ENCODE assay signal across 24 cellular contexts in genomic region chr9:20369391-20369790, GRCh38.
DNase-seq lines count a peak whose midpoint lies in the region; ATAC-seq, FAIRE-seq and TF ChIP-seq lines count a peak whose summit lies in the region.
"Had no signal": no experiment of that assay in that cellular context is flagged by ENCODE, and none has a peak within 500 bp of the region (broad histone marks: within the 10 kb centered on the region; RNA-seq: fewer than 3 reads in every experiment).

No MANE protein-coding gene starts in this region.

- peaks cover 78% of the 10 kb centered on the region for H3K36me3 ChIP-seq in OCI-LY1 (ENCODE audit: insufficient read depth, low read length)
- H3K36me3 ChIP-seq in pancreas, result no peaks in the 10 kb centered on the region
- H3K36me3 ChIP-seq: brain microvascular endothelial cell, HAP-1, heart right ventricle, tibial artery had no signal

- H3K4me3 ChIP-seq in OCI-LY1 (ENCODE audit: low read depth, low read length, poor library complexity, severe bottlenecking) (no peak overlapping the region), pancreas (no peak overlapping the region)
- H3K4me3 ChIP-seq: HAP-1, heart right ventricle, K562, mucosa of descending colon, tibial artery had no signal

- H3K27me3 ChIP-seq in OCI-LY1 (ENCODE audit: insufficient read depth, low read length) (no peaks in the 10 kb centered on the region), pancreas (no peaks in the 10 kb centered on the region)
- H3K27me3 ChIP-seq: brain microvascular endothelial cell, heart right ventricle, tibial artery had no signal

- peak; percentile 12 to 18 for DNase-seq in erythroblast (lab: John Stamatoyannopoulos, UW)
- no peak for DNase-seq in activated CD4-positive, alpha-beta T cell treated with anti-CD3 and anti-CD28 coated beads for 4 hours
- no peak for DNase-seq in pancreas
- DNase-seq in dedifferentiated amniotic fluid mesenchymal stem cell (ENCODE audit: extremely low spot score), result no peak
- DNase-seq: activated CD4-positive, alpha-beta T cell treated with anti-CD3 and anti-CD28 coated beads, Interleukin-2, amount 10 ng/mL, durations not matched to agents 24 days and 14 days; activated naive CD4-positive, alpha-beta T cell treated with Interleukin-2 at 50 U/mL for 16 hours; activated T-cell treated with anti-CD3 and anti-CD28 coated beads, Interleukin-2, amount 50 U/mL, for 48 hours; amniotic stem cell; brain microvascular endothelial cell; DMS79; foreskin fibroblast; heart right ventricle; MM.1S; mucosa of descending colon; NCI-H2029 treated with DMSO at 0.1 percent for 48 hours; tibial artery had no signal

- 0 out of 2 replicates have a peak, but pooled peaks cover 3% of the 10 kb centered on the region for H3F3A ChIP-seq in OCI-LY1 (ENCODE audit: insufficient read depth, low read length)

- H3K79me2 ChIP-seq in OCI-LY1 (ENCODE audit: insufficient read depth, low read length), result peaks cover 70% of the 10 kb centered on the region

- no peak overlapping the region for H2AFZ ChIP-seq in OCI-LY1 (ENCODE audit: low read length)

- no peaks in the 10 kb centered on the region for H4K20me1 ChIP-seq in OCI-LY1 (ENCODE audit: insufficient read depth, low read length)

- TF ChIP-seq POLR2A in erythroblast (IDR thresholded peaks at IDR 0.05; ENCODE audit: low read length), result no peak

- H3K9ac ChIP-seq in OCI-LY1 (ENCODE audit: low read length), result peak overlapping the region; percentile 6; the same call in 1 of the 2 replicates

- ATAC-seq in pancreas (no peak), HG03045 (IDR thresholded peaks at IDR 0.05; ENCODE audit: unreplicated experiment) (no peak)
- ATAC-seq: heart right ventricle, K562, mucosa of descending colon, Right ventricle myocardium inferior had no signal

- WGBS in pancreas, 2 donors, result 94% methylated on average over 1 of the region's 1 CpG

- no peaks in the 10 kb centered on the region for H3K9me2 ChIP-seq in OCI-LY1 (ENCODE audit: low read depth, low read length)

- intact Hi-C loops in pancreas (cut with DNase I), result no loop called here

- peaks cover 67% of the 10 kb centered on the region for H3K4me1 ChIP-seq in OCI-LY1 (ENCODE audit: insufficient read depth, low read length, severe bottlenecking)
- H3K4me1 ChIP-seq in pancreas, result peaks cover 0 to 6% (median 0%) of the 10 kb centered on the region in 3 donors
- H3K4me1 ChIP-seq: tibial artery had no signal

- no peak overlapping the region for H3K27ac ChIP-seq in C4-2B
- peak overlapping the region; percentile 99 for H3K27ac ChIP-seq in OCI-LY1 (ENCODE audit: low read depth, low read length, poor library complexity, severe bottlenecking)
- no peak overlapping the region for H3K27ac ChIP-seq in pancreas
- H3K27ac ChIP-seq: brain microvascular endothelial cell, heart right ventricle, tibial artery had no signal

- no peaks in the 10 kb centered on the region for H3K9me3 ChIP-seq in OCI-LY1 (ENCODE audit: low read length)
- H3K9me3 ChIP-seq in pancreas, result no peaks in the 10 kb centered on the region
- H3K9me3 ChIP-seq: HAP-1, heart right ventricle, mucosa of descending colon, tibial artery had no signal

- FAIRE-seq in pancreas (lab: Jason Lieb, UNC), result no peak
- FAIRE-seq: HTR-8/SVneo, K562 had no signal

- peak; percentile 23 for TF ChIP-seq CTCF in C4-2B (conservative IDR thresholded peaks at IDR 0.05)
- TF ChIP-seq CTCF in GM12872 (IDR thresholded peaks at IDR 0.05; ENCODE audit: insufficient read depth, low read depth, low read length), result peak; percentile 46
- TF ChIP-seq CTCF in OCI-LY1 (IDR thresholded peaks at IDR 0.05; ENCODE audit: low read length), result peak; percentile 54
- no peak for TF ChIP-seq CTCF in pancreas (IDR thresholded peaks at IDR 0.05)

- H3K4me2 ChIP-seq in OCI-LY1 (ENCODE audit: low read length), result no peak overlapping the region

Comparison
In these comparisons a context has a peak if more than half of its experiments do, and no peak if none do; other contexts are left out.
1. CTCF ChIP-seq: peak in C4-2B (single experiment), GM12872 (single experiment) and OCI-LY1 (single experiment); none in pancreas (0 of 4).
2. DNase-seq: peak in erythroblast (2 of 2); none in activated CD4-positive, alpha-beta T cell treated with anti-CD3 and anti-CD28 coated beads for 4 hours (0 of 2), pancreas (0 of 6) and dedifferentiated amniotic fluid mesenchymal stem cell (single experiment).